1 cellular context compared by ENCODE assay signal in the genomic region with DNA sequence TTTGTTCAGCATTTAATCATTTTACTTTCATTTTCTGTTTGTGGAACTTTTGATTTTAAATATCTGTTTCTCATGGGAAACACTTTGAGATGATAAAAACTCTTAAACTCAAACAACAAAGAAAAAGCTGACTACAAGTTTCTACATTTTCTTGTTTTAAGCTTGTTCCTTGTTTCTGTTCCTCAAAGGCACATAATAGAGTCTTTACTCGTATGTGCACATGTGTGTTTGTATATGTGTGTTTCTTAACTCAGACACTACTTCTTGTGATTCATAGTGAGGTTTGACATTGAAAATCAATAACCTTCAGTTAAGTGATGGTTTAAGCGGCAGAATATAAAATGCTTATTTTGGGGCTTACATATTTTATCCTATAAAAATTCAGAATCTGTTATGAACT.
TF ChIP-seq lines count a peak whose summit lies in the region.

No MANE protein-coding gene starts in this region.

TF ChIP-seq in A549, 52 proteins besides CTCF, POLR2A, EP300 and RAD21 (continued from another document):
- TF ChIP-seq, protein P1, sequence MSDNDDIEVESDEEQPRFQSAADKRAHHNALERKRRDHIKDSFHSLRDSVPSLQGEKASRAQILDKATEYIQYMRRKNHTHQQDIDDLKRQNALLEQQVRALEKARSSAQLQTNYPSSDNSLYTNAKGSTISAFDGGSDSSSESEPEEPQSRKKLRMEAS (IDR thresholded peaks at IDR 0.05), result no peak
- no peak for TF ChIP-seq KDM5A (IDR thresholded peaks at IDR 0.05)
- TF ChIP-seq, protein P2, sequence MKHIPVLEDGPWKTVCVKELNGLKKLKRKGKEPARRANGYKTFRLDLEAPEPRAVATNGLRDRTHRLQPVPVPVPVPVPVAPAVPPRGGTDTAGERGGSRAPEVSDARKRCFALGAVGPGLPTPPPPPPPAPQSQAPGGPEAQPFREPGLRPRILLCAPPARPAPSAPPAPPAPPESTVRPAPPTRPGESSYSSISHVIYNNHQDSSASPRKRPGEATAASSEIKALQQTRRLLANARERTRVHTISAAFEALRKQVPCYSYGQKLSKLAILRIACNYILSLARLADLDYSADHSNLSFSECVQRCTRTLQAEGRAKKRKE (CRISPR knock-in tag; IDR thresholded peaks at IDR 0.05; ENCODE audit: low read depth), result no peak
